Comparison of ENCODE assay signal across 15 cellular contexts in the genomic region with DNA sequence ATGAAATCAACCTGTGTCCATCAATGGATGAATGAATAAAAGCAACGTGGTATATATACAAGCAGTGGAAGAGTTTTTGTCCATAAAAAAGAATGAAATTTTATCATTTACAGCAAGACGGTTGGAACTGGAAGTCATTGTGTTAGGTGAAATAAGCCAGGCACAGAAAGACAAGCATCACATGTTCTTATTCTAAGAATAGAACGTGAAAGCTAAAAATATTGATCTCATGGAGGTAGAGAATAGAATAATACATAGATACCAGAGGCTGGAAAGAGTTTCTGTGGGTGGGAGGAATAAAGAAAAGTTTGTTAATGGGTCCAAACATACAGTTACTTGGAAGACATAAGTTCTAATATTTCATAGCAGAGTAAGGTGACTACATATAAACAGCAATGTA. TPM values are rescaled to one million over a fixed set of nuclear protein-coding genes. Genes with fewer than 3 reads are reported as not detected.
"Had no signal": no experiment of that assay in that cellular context is flagged by ENCODE, and none has a peak within 500 bp of the region (broad histone marks: within the 10 kb centered on the region; RNA-seq: fewer than 3 reads in every experiment).

No MANE protein-coding gene starts in this region.

RNA-seq across cellular contexts. Expression of gene AMY1B, which starts 14.4 kb away (rescaled TPM):
- total RNA-seq: activated B cell treated with CpG ODN at 0.5 μM for 24 hours; activated CD4-positive, alpha-beta memory T cell treated with anti-CD3 and anti-CD28 coated beads for 36 hours; activated CD4-positive, alpha-beta memory T cell treated with anti-CD3 and anti-CD28 coated beads, Interleukin-2, amount 10 ng/mL, durations not matched to agents 7 days and 5 days; activated CD4-positive, alpha-beta T cell treated with anti-CD3 and anti-CD28 coated beads for 36 hours; activated CD4-positive, alpha-beta T cell treated with anti-CD3 and anti-CD28 coated beads, Interleukin-2, amount 10 ng/mL, durations not matched to agents 24 days and 14 days; activated CD4-positive, alpha-beta T cell treated with anti-CD3 and anti-CD28 coated beads, Interleukin-2, amount 10 ng/mL, durations not matched to agents 7 days and 5 days; activated CD8-positive, alpha-beta memory T cell treated with anti-CD3 and anti-CD28 coated beads for 36 hours; activated CD8-positive, alpha-beta memory T cell treated with anti-CD3 and anti-CD28 coated beads, Interleukin-2, amount 10 ng/mL, durations not matched to agents 7 days and 5 days; activated CD8-positive, alpha-beta T cell treated with anti-CD3 and anti-CD28 coated beads for 36 hours; activated CD8-positive, alpha-beta T cell treated with anti-CD3 and anti-CD28 coated beads, Interleukin-2, amount 10 ng/mL, durations not matched to agents 7 days and 5 days; T-cell; T-helper 1 cell treated with Interleukin-12 subunit alpha and Interleukin-12 subunit beta and Interleukin-4 antibody, amounts not matched to agents 30 ng/mL and 1 ng/mL, for 36 hours; T-helper 17 cell; T-helper 2 cell treated with Interferon-gamma antibody and Interleukin-4, amounts not matched to agents 100 ng/mL and 5 ng/mL, for 36 hours; WTC11 had no signal

RNA-seq across cellular contexts. Expression of gene AMY1C, which starts 39.3 kb away (rescaled TPM):
- total RNA-seq: activated B cell treated with CpG ODN at 0.5 μM for 24 hours; activated CD4-positive, alpha-beta memory T cell treated with anti-CD3 and anti-CD28 coated beads for 36 hours; activated CD4-positive, alpha-beta memory T cell treated with anti-CD3 and anti-CD28 coated beads, Interleukin-2, amount 10 ng/mL, durations not matched to agents 7 days and 5 days; activated CD4-positive, alpha-beta T cell treated with anti-CD3 and anti-CD28 coated beads for 36 hours; activated CD4-positive, alpha-beta T cell treated with anti-CD3 and anti-CD28 coated beads, Interleukin-2, amount 10 ng/mL, durations not matched to agents 24 days and 14 days; activated CD4-positive, alpha-beta T cell treated with anti-CD3 and anti-CD28 coated beads, Interleukin-2, amount 10 ng/mL, durations not matched to agents 7 days and 5 days; activated CD8-positive, alpha-beta memory T cell treated with anti-CD3 and anti-CD28 coated beads for 36 hours; activated CD8-positive, alpha-beta memory T cell treated with anti-CD3 and anti-CD28 coated beads, Interleukin-2, amount 10 ng/mL, durations not matched to agents 7 days and 5 days; activated CD8-positive, alpha-beta T cell treated with anti-CD3 and anti-CD28 coated beads for 36 hours; activated CD8-positive, alpha-beta T cell treated with anti-CD3 and anti-CD28 coated beads, Interleukin-2, amount 10 ng/mL, durations not matched to agents 7 days and 5 days; T-cell; T-helper 1 cell treated with Interleukin-12 subunit alpha and Interleukin-12 subunit beta and Interleukin-4 antibody, amounts not matched to agents 30 ng/mL and 1 ng/mL, for 36 hours; T-helper 17 cell; T-helper 2 cell treated with Interferon-gamma antibody and Interleukin-4, amounts not matched to agents 100 ng/mL and 5 ng/mL, for 36 hours; WTC11 had no signal

RNA-seq across cellular contexts. Expression of gene AMY1A, which starts 54.8 kb away (rescaled TPM):
- total RNA-seq: activated B cell treated with CpG ODN at 0.5 μM for 24 hours; activated CD4-positive, alpha-beta memory T cell treated with anti-CD3 and anti-CD28 coated beads for 36 hours; activated CD4-positive, alpha-beta memory T cell treated with anti-CD3 and anti-CD28 coated beads, Interleukin-2, amount 10 ng/mL, durations not matched to agents 7 days and 5 days; activated CD4-positive, alpha-beta T cell treated with anti-CD3 and anti-CD28 coated beads for 36 hours; activated CD4-positive, alpha-beta T cell treated with anti-CD3 and anti-CD28 coated beads, Interleukin-2, amount 10 ng/mL, durations not matched to agents 24 days and 14 days; activated CD4-positive, alpha-beta T cell treated with anti-CD3 and anti-CD28 coated beads, Interleukin-2, amount 10 ng/mL, durations not matched to agents 7 days and 5 days; activated CD8-positive, alpha-beta memory T cell treated with anti-CD3 and anti-CD28 coated beads for 36 hours; activated CD8-positive, alpha-beta memory T cell treated with anti-CD3 and anti-CD28 coated beads, Interleukin-2, amount 10 ng/mL, durations not matched to agents 7 days and 5 days; activated CD8-positive, alpha-beta T cell treated with anti-CD3 and anti-CD28 coated beads for 36 hours; activated CD8-positive, alpha-beta T cell treated with anti-CD3 and anti-CD28 coated beads, Interleukin-2, amount 10 ng/mL, durations not matched to agents 7 days and 5 days; T-cell; T-helper 1 cell treated with Interleukin-12 subunit alpha and Interleukin-12 subunit beta and Interleukin-4 antibody, amounts not matched to agents 30 ng/mL and 1 ng/mL, for 36 hours; T-helper 17 cell; T-helper 2 cell treated with Interferon-gamma antibody and Interleukin-4, amounts not matched to agents 100 ng/mL and 5 ng/mL, for 36 hours; WTC11 had no signal
